ENCODE assay signal across 1 cellular context in genomic region chr20:37384683-37385174, GRCh38.
TF ChIP-seq lines count a peak whose summit lies in the region.

No MANE protein-coding gene starts in this region.

TF ChIP-seq in HepG2, 621 proteins besides CTCF, POLR2A, EP300 and RAD21 (continued from another document and continues in another):
- TF ChIP-seq ZNF407 (CRISPR knock-in tag; IDR thresholded peaks at IDR 0.05; ENCODE audit: not compliant biosample characterization) (no peak), KIAA2018 (CRISPR knock-in tag; IDR thresholded peaks at IDR 0.05; ENCODE audit: borderline replicate concordance) (no peak), ISX (CRISPR knock-in tag; conservative IDR thresholded peaks at IDR 0.05) (no peak), THAP9 (CRISPR knock-in tag; IDR thresholded peaks at IDR 0.05; ENCODE audit: borderline replicate concordance) (0 out of 2 replicates have a peak, but pooled peaks have one; percentile 28), DNMT1 (CRISPR knock-in tag; IDR thresholded peaks at IDR 0.05) (peak; percentile 97), ZBTB34 (CRISPR knock-in tag; IDR thresholded peaks at IDR 0.05) (no peak), RBM39 (IDR thresholded peaks at IDR 0.05; ENCODE audit: low read depth, low read length, poor library complexity, severe bottlenecking) (no peak), ZBTB44 (CRISPR knock-in tag; IDR thresholded peaks at IDR 0.05) (no peak), KLF9 (CRISPR knock-in tag; IDR thresholded peaks at IDR 0.05; ENCODE audit: low read depth) (no peak), ZNF512B (CRISPR knock-in tag; IDR thresholded peaks at IDR 0.05; ENCODE audit: borderline replicate concordance) (no peak), ZNF460 (CRISPR knock-in tag; IDR thresholded peaks at IDR 0.05; ENCODE audit: borderline replicate concordance) (no peak), UBTF (CRISPR knock-in tag; IDR thresholded peaks at IDR 0.05) (no peak; the same call in none of the 2 replicates), MED1 (CRISPR knock-in tag; IDR thresholded peaks at IDR 0.05) (peak; percentile 54), TEF (CRISPR knock-in tag; IDR thresholded peaks at IDR 0.05) (no peak), CHCHD3 (CRISPR knock-in tag; IDR thresholded peaks at IDR 0.05) (no peak), SP140L (CRISPR knock-in tag; IDR thresholded peaks at IDR 0.05; ENCODE audit: borderline replicate concordance) (no peak), FOXK2 (IDR thresholded peaks at IDR 0.05) (no peak)
